1 cellular context compared by ENCODE assay signal in the genomic region with DNA sequence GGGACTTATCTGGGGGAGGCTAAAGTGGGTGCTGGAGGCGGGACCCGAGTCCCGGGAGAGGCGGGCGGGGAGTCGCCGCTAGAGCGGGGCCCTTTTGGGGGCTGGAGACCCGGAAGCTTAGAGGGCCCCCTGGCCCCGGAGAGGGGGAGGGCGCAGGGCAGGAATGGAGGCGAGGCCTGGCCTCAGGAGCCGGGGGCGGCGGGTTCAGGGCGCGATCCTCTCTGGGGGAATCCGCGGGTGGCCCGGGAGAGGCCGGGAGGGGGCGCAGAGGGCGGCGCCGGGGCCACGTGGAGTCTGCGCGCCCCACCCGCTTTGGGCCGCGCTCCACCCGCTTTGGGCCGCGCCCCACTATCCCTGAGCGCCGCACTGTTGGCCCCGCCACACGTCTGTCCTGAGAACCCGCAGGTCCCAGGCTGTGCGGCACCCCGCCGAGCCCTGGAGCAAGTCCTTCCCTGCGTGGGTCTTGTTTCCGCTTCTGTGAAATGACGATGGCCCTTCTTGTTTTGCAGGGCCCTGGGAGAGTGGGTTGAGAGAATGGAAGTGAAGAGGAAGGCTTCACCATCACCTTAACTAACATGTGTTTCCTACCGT.
TF ChIP-seq lines count a peak whose summit lies in the region.

No MANE protein-coding gene starts in this region.

TF ChIP-seq in GM12878, 131 proteins besides CTCF, POLR2A, EP300 and RAD21 (continued from another document and continues in another):
- TF ChIP-seq, protein P1, sequence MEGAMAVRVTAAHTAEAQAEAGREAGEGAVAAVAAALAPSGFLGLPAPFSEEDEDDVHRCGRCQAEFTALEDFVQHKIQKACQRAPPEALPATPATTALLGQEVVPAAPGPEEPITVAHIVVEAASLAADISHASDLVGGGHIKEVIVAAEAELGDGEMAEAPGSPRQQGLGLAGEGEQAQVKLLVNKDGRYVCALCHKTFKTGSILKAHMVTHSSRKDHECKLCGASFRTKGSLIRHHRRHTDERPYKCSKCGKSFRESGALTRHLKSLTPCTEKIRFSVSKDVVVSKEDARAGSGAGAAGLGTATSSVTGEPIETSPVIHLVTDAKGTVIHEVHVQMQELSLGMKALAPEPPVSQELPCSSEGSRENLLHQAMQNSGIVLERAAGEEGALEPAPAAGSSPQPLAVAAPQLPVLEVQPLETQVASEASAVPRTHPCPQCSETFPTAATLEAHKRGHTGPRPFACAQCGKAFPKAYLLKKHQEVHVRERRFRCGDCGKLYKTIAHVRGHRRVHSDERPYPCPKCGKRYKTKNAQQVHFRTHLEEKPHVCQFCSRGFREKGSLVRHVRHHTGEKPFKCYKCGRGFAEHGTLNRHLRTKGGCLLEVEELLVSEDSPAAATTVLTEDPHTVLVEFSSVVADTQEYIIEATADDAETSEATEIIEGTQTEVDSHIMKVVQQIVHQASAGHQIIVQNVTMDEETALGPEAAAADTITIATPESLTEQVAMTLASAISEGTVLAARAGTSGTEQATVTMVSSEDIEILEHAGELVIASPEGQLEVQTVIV (IDR thresholded peaks at IDR 0.05; ENCODE audit: borderline replicate concordance, partially characterized antibody) = no peak
- no peak for TF ChIP-seq BCLAF1 (IDR thresholded peaks at IDR 0.05)
- peak; percentile 75 for TF ChIP-seq NKRF (conservative IDR thresholded peaks at IDR 0.05)
- peak; percentile 60 for TF ChIP-seq DPF2 (IDR thresholded peaks at IDR 0.05)
- no peak for TF ChIP-seq SRF (IDR thresholded peaks at IDR 0.05; ENCODE audit: low read depth in 2 of 2, low read length in 2 of 2)
- no peak for TF ChIP-seq PRDM15 (CRISPR knock-in tag; IDR thresholded peaks at IDR 0.05)
- no peak for TF ChIP-seq KLF5 (IDR thresholded peaks at IDR 0.05; ENCODE audit: partially characterized antibody)
- no peak for TF ChIP-seq NRF1 (conservative IDR thresholded peaks at IDR 0.05; ENCODE audit: low read depth, low read length)
- TF ChIP-seq, protein P2, sequence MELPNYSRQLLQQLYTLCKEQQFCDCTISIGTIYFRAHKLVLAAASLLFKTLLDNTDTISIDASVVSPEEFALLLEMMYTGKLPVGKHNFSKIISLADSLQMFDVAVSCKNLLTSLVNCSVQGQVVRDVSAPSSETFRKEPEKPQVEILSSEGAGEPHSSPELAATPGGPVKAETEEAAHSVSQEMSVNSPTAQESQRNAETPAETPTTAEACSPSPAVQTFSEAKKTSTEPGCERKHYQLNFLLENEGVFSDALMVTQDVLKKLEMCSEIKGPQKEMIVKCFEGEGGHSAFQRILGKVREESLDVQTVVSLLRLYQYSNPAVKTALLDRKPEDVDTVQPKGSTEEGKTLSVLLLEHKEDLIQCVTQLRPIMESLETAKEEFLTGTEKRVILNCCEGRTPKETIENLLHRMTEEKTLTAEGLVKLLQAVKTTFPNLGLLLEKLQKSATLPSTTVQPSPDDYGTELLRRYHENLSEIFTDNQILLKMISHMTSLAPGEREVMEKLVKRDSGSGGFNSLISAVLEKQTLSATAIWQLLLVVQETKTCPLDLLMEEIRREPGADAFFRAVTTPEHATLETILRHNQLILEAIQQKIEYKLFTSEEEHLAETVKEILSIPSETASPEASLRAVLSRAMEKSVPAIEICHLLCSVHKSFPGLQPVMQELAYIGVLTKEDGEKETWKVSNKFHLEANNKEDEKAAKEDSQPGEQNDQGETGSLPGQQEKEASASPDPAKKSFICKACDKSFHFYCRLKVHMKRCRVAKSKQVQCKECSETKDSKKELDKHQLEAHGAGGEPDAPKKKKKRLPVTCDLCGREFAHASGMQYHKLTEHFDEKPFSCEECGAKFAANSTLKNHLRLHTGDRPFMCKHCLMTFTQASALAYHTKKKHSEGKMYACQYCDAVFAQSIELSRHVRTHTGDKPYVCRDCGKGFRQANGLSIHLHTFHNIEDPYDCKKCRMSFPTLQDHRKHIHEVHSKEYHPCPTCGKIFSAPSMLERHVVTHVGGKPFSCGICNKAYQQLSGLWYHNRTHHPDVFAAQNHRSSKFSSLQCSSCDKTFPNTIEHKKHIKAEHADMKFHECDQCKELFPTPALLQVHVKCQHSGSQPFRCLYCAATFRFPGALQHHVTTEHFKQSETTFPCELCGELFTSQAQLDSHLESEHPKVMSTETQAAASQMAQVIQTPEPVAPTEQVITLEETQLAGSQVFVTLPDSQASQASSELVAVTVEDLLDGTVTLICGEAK (IDR thresholded peaks at IDR 0.05; ENCODE audit: borderline replicate concordance) = no peak
- no peak for TF ChIP-seq SIX5 (IDR thresholded peaks at IDR 0.05; ENCODE audit: low read depth, low read length, severe bottlenecking)
- peak; percentile 61 for TF ChIP-seq MYC (IDR thresholded peaks at IDR 0.05; ENCODE audit: insufficient read depth, insufficient read length, insufficient replicate concordance, low read length, severe bottlenecking)
- TF ChIP-seq MTA2 (IDR thresholded peaks at IDR 0.05; ENCODE audit: low read depth) = no peak
- TF ChIP-seq ESRRA (IDR thresholded peaks at IDR 0.05; ENCODE audit: low read length) = no peak
- no peak for TF ChIP-seq CHD4 (IDR thresholded peaks at IDR 0.05)
- TF ChIP-seq ZNF217 (IDR thresholded peaks at IDR 0.05) = no peak
- TF ChIP-seq PBX3 (IDR thresholded peaks at IDR 0.05; ENCODE audit: insufficient replicate concordance, low read depth, low read length) = peak; percentile 63
- TF ChIP-seq, protein P3, sequence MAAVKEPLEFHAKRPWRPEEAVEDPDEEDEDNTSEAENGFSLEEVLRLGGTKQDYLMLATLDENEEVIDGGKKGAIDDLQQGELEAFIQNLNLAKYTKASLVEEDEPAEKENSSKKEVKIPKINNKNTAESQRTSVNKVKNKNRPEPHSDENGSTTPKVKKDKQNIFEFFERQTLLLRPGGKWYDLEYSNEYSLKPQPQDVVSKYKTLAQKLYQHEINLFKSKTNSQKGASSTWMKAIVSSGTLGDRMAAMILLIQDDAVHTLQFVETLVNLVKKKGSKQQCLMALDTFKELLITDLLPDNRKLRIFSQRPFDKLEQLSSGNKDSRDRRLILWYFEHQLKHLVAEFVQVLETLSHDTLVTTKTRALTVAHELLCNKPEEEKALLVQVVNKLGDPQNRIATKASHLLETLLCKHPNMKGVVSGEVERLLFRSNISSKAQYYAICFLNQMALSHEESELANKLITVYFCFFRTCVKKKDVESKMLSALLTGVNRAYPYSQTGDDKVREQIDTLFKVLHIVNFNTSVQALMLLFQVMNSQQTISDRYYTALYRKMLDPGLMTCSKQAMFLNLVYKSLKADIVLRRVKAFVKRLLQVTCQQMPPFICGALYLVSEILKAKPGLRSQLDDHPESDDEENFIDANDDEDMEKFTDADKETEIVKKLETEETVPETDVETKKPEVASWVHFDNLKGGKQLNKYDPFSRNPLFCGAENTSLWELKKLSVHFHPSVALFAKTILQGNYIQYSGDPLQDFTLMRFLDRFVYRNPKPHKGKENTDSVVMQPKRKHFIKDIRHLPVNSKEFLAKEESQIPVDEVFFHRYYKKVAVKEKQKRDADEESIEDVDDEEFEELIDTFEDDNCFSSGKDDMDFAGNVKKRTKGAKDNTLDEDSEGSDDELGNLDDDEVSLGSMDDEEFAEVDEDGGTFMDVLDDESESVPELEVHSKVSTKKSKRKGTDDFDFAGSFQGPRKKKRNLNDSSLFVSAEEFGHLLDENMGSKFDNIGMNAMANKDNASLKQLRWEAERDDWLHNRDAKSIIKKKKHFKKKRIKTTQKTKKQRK (IDR thresholded peaks at IDR 0.05; ENCODE audit: low read depth, low read length) = no peak
- TF ChIP-seq SP1 (IDR thresholded peaks at IDR 0.05; ENCODE audit: low read depth, low read length) = no peak
- TF ChIP-seq SUPT20H (IDR thresholded peaks at IDR 0.05; ENCODE audit: borderline replicate concordance, control insufficient read depth, low read depth, low read length) = no peak
- no peak for TF ChIP-seq PAX5 (IDR thresholded peaks at IDR 0.05; ENCODE audit: borderline replicate concordance, low read depth, low read length)
- TF ChIP-seq SIN3A (IDR thresholded peaks at IDR 0.05; ENCODE audit: low read depth, low read length) = peak; percentile 29; the same call in 1 of the 2 replicates
- TF ChIP-seq ZNF274 (IDR thresholded peaks at IDR 0.05; ENCODE audit: insufficient read depth, insufficient read length) = no peak
- no peak for TF ChIP-seq TCF3 (IDR thresholded peaks at IDR 0.05; ENCODE audit: borderline replicate concordance, insufficient read depth, low read depth, low read length)
- TF ChIP-seq CREM (IDR thresholded peaks at IDR 0.05; ENCODE audit: low read depth) = no peak
- no peak for TF ChIP-seq ETV6 (conservative IDR thresholded peaks at IDR 0.05 in 1 of 2, IDR thresholded peaks at IDR 0.05 in 1 of 2; ENCODE audit: borderline replicate concordance in 1 of 2, low read depth in 1 of 2)
- TF ChIP-seq WRNIP1 (IDR thresholded peaks at IDR 0.05; ENCODE audit: borderline replicate concordance, low read depth, low read length) = no peak
- TF ChIP-seq, protein P4, sequence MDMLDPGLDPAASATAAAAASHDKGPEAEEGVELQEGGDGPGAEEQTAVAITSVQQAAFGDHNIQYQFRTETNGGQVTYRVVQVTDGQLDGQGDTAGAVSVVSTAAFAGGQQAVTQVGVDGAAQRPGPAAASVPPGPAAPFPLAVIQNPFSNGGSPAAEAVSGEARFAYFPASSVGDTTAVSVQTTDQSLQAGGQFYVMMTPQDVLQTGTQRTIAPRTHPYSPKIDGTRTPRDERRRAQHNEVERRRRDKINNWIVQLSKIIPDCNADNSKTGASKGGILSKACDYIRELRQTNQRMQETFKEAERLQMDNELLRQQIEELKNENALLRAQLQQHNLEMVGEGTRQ (IDR thresholded peaks at IDR 0.05; ENCODE audit: borderline replicate concordance, low read depth, low read length) = no peak
